Comparison of ENCODE assay signal across 8 cellular contexts in the genomic region with DNA sequence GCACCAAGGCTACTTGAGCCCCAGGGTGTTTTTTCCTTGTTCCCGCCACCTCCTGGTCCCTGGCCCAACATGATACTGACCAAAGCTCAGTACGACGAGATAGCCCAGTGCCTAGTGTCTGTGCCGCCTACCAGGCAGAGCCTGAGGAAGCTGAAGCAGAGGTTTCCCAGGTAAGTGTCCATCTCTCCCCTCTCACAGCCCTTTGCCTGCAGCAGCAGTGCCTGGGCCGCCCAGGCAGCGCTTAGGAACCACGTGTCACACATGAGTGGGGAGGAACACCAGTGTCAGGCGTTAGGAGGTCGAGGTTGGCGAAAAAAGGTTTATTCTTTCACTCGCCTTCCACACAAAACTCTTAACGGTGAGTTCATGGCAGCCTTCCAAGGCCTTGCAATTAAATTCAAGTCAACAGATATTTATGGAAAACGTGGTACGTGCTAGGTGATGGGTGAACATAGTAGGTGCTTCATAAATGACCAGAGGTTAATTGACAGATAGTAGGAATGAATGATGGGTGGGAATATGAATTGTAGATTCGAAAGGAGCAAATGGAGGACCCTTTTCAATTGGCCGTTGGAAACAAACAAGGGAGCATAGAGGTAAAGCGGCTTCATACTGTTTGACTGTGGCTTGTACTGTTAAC. TPM values are rescaled to one million over a fixed set of nuclear protein-coding genes. Genes with fewer than 3 reads are reported as not detected.
DNase-seq lines count a peak whose midpoint lies in the region; ATAC-seq and TF ChIP-seq lines count a peak whose summit lies in the region.

No MANE protein-coding gene starts in this region.

- POLR2A ChIA-PET in A673 (lab: Charles Lee; ENCODE audit: low non-redundant PET) = no interaction called here

- H3K36me3 Mint-ChIP-seq in naive B cell = no peaks in the 10 kb centered on the region

- no peaks in the 10 kb centered on the region for H3K27me3 ChIP-seq in A673 (replicated peaks; ENCODE audit: insufficient read depth, low read depth, low read length, poor library complexity)
- H3K27me3 ChIP-seq in endocrine pancreas (ENCODE audit: control insufficient read depth, insufficient read depth, low read length) = no peaks in the 10 kb centered on the region

- no peak for TF ChIP-seq CTCF in A673 (conservative IDR thresholded peaks at IDR 0.05; ENCODE audit: low read depth, low read length)

- intact Hi-C loops in A673 (cut with micrococcal nuclease; ENCODE audit: unreplicated experiment) = loop anchor here (5.0 to 10.0 kb wide), 2 partner anchors 305 to 522 kb away; a partner anchor contains a TSS

- H3K4me3 ChIP-seq in A673 (ENCODE audit: low read depth, low read length, poor library complexity, severe bottlenecking) (peak overlapping the region; percentile 66), endocrine pancreas (ENCODE audit: control insufficient read depth, insufficient read depth, low read length) (peak overlapping the region; percentile 64), urinary bladder (ENCODE audit: low read depth, low read length) (peak overlapping the region; percentile 51)

- H3K9me3 Mint-ChIP-seq in naive B cell = no peaks in the 10 kb centered on the region

- DNase-seq in A673 (ENCODE audit: low spot score) (no peak), SW480 (ENCODE audit: low spot score) (peak; percentile 26), naive B cell (no peak), COLO829 (ENCODE audit: low spot score) (no peak)

- peak overlapping the region; percentile 27 for H3K9ac ChIP-seq in endocrine pancreas (ENCODE audit: control insufficient read depth, insufficient read depth, low read length)

- CTCF ChIA-PET in A673 (lab: Charles Lee) = no interaction called here

- peaks cover 2 to 9% (median 8%) of the 10 kb centered on the region in 3 donors for H3K27me3 Mint-ChIP-seq in naive B cell

- peak overlapping the region; percentile 18 to 98 (median 96) for H3K27ac Mint-ChIP-seq in naive B cell

- peak; percentile 10 for ATAC-seq in GM18858 (IDR thresholded peaks at IDR 0.05; ENCODE audit: unreplicated experiment)
- ATAC-seq in HG03103 (IDR thresholded peaks at IDR 0.05; ENCODE audit: low read depth, unreplicated experiment) = peak; percentile 21
- ATAC-seq in naive B cell (ENCODE audit: low read depth in 2 of 2) = peak; percentile 7 to 11

- no TSS peak for BruUV-seq in A673 (replicated peaks; lab: Mats Ljungman, UMichigan)

- H3K4me1 ChIP-seq in A673 (ENCODE audit: insufficient read depth, low read length, poor library complexity, severe bottlenecking) = no peaks in the 10 kb centered on the region
- peaks cover 12% of the 10 kb centered on the region for H3K4me1 ChIP-seq in endocrine pancreas (ENCODE audit: control insufficient read depth, insufficient read depth, low read length)
- no peaks in the 10 kb centered on the region for H3K4me1 ChIP-seq in urinary bladder (ENCODE audit: insufficient read depth)

- H3K9me3 ChIP-seq in A673 (ENCODE audit: low read depth, low read length, poor library complexity, severe bottlenecking) (no peaks in the 10 kb centered on the region), endocrine pancreas (ENCODE audit: control insufficient read depth, low read length) (no peaks in the 10 kb centered on the region)

- WGBS in urinary bladder = 43% methylated on average over 17 of the region's 17 CpGs

- H3K27ac ChIP-seq in A673 (ENCODE audit: low read depth, low read length, poor library complexity, severe bottlenecking) (peak overlapping the region; percentile 82), urinary bladder (ENCODE audit: low read depth) (no peak overlapping the region)

- H3K36me3 ChIP-seq in A673 (ENCODE audit: insufficient read depth, low read length, poor library complexity, severe bottlenecking) (no peaks in the 10 kb centered on the region), endocrine pancreas (ENCODE audit: control insufficient read depth, insufficient read depth, low read length) (no peaks in the 10 kb centered on the region), urinary bladder (ENCODE audit: insufficient read depth) (no peaks in the 10 kb centered on the region)

- H3K4me3 Mint-ChIP-seq in naive B cell = peak overlapping the region; percentile 86 to 96 (median 94)

- peaks cover 4 to 15% (median 15%) of the 10 kb centered on the region in 3 donors for H3K4me1 Mint-ChIP-seq in naive B cell

RNA-seq across cellular contexts. Expression of a gene that starts 0.5 kb away (rescaled TPM):
- total RNA-seq in A673 (2021) (10.4 and 11.3 TPM in 2 replicates), urinary bladder (31.9 TPM)
- polyA plus RNA-seq in naive B cell (ENCODE audit: low read depth in 6 of 6) (1 to 10 TPM; 3.3 to 9.9 (median 5.5) TPM), urinary bladder (16.3 TPM)
